ENCODE assay signal across 24 cellular contexts in the genomic region with DNA sequence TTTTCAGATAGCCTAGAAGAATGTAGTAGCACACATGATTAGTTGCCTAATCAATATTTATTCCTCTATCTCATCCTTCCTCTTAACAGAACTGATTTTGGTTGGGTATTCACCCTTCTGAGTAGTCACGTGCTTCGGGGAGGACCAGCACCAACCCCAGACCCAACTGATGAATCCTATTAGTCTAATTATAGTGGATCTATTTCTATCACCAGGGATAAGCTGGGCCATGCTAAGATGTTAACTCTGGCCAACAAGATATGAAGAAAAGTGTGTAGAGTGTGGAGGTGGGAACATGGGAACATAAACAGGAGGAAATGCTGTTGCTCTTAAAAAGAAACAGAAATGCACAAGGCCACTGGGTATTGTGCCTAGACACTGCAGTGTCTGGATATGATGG.
"Had no signal": no experiment of that assay in that cellular context is flagged by ENCODE, and none has a peak within 500 bp of the region (broad histone marks: within the 10 kb centered on the region; RNA-seq: fewer than 3 reads in every experiment).

No MANE protein-coding gene starts in this region.

- H3K36me3 Mint-ChIP-seq: WTC11 had no signal

- H3K27me3 ChIP-seq: brain microvascular endothelial cell, cardiac muscle cell, Peyer's patch had no signal

- H3K9me3 ChIP-seq: Peyer's patch had no signal

- H3K36me3 ChIP-seq: brain microvascular endothelial cell, cardiac muscle cell, Peyer's patch had no signal

- ATAC-seq: activated CD8-positive, alpha-beta T cell treated with anti-CD3 and anti-CD28 coated beads, Interleukin-2, amount 10 ng/mL, durations not matched to agents 7 days and 5 days; activated naive CD8-positive, alpha-beta T cell treated with anti-CD3 and anti-CD28 coated beads, Interleukin-2, amount 50 U/mL, for 24 hours; WTC11 had no signal

- H3K4me3 ChIP-seq: cardiac muscle cell, Peyer's patch had no signal

- H3K27ac ChIP-seq: brain microvascular endothelial cell, cardiac muscle cell, Peyer's patch, RWPE1 had no signal

- H3K4me1 Mint-ChIP-seq: activated naive CD4-positive, alpha-beta T cell treated with anti-CD3 and anti-CD28 coated beads, Interleukin-2, amount 50 U/mL, for 24 hours; activated naive CD8-positive, alpha-beta T cell treated with anti-CD3 and anti-CD28 coated beads, Interleukin-2, amount 50 U/mL, for 24 hours; WTC11 had no signal

- H3K4me3 Mint-ChIP-seq: activated CD8-positive, alpha-beta T cell treated with anti-CD3 and anti-CD28 coated beads, Interleukin-2, amount 10 ng/mL, durations not matched to agents 7 days and 5 days; activated naive CD4-positive, alpha-beta T cell treated with anti-CD3 and anti-CD28 coated beads, Interleukin-2, amount 50 U/mL, for 24 hours; activated naive CD8-positive, alpha-beta T cell treated with anti-CD3 and anti-CD28 coated beads, Interleukin-2, amount 50 U/mL, for 24 hours; IgD-negative memory B cell; T-helper 1 cell treated with Interleukin-12 subunit alpha and Interleukin-12 subunit beta and Interleukin-4 antibody, amounts not matched to agents 30 μg/mL and 1 μg/mL, for 36 hours; WTC11 had no signal

- H3K9me3 Mint-ChIP-seq: activated naive CD4-positive, alpha-beta T cell treated with anti-CD3 and anti-CD28 coated beads, Interleukin-2, amount 50 U/mL, for 24 hours; activated naive CD8-positive, alpha-beta T cell treated with anti-CD3 and anti-CD28 coated beads, Interleukin-2, amount 50 U/mL, for 24 hours; IgD-negative memory B cell; T-helper 1 cell treated with Interleukin-12 subunit alpha and Interleukin-12 subunit beta and Interleukin-4 antibody, amounts not matched to agents 30 μg/mL and 1 μg/mL, for 36 hours; WTC11 had no signal

- H3K4me1 ChIP-seq: Peyer's patch had no signal

- H3K27ac Mint-ChIP-seq: activated CD8-positive, alpha-beta T cell treated with anti-CD3 and anti-CD28 coated beads, Interleukin-2, amount 10 ng/mL, durations not matched to agents 7 days and 5 days; activated naive CD4-positive, alpha-beta T cell treated with anti-CD3 and anti-CD28 coated beads, Interleukin-2, amount 50 U/mL, for 24 hours; activated naive CD8-positive, alpha-beta T cell treated with anti-CD3 and anti-CD28 coated beads, Interleukin-2, amount 50 U/mL, for 24 hours; T-helper 1 cell treated with Interleukin-12 subunit alpha and Interleukin-12 subunit beta and Interleukin-4 antibody, amounts not matched to agents 30 μg/mL and 1 μg/mL, for 36 hours; WTC11 had no signal

- DNase-seq: activated CD4-positive, alpha-beta T cell treated with anti-CD3 and anti-CD28 coated beads for 48 hours; activated CD4-positive, alpha-beta T cell treated with anti-CD3 and anti-CD28 coated beads, Interleukin-2, amount 50 U/mL, for 4 hours; activated CD4-positive, CD25-positive, alpha-beta regulatory T cell treated with anti-CD3 and anti-CD28 coated beads, Interleukin-2, amount 50 U/mL, for 72 hours; activated CD8-positive, alpha-beta memory T cell treated with anti-CD3 and anti-CD28 coated beads, Interleukin-2, amount 50 U/mL, for 48 hours; activated CD8-positive, alpha-beta T cell treated with anti-CD3 and anti-CD28 coated beads, Interleukin-2, amount 10 ng/mL, durations not matched to agents 7 days and 5 days; activated naive CD8-positive, alpha-beta T cell treated with anti-CD3 and anti-CD28 coated beads, Interleukin-2, amount 50 U/mL, for 24 hours; activated T-cell treated with anti-CD3 and anti-CD28 coated beads, Interleukin-2, amount 50 U/mL, for 1 hour; amygdala; brain microvascular endothelial cell; KG1; NCI-H1048; NCI-H1417; NCI-H1930; NCI-H2171 treated with DMSO at 0.1 percent for 48 hours; NCI-H226; NCI-H526 treated with DMSO at 0.1 percent for 48 hours; Peyer's patch; SHP77 treated with DMSO at 0.1 percent for 48 hours had no signal

- H3K27me3 Mint-ChIP-seq: activated naive CD4-positive, alpha-beta T cell treated with anti-CD3 and anti-CD28 coated beads, Interleukin-2, amount 50 U/mL, for 24 hours; activated naive CD8-positive, alpha-beta T cell treated with anti-CD3 and anti-CD28 coated beads, Interleukin-2, amount 50 U/mL, for 24 hours; IgD-negative memory B cell had no signal
